ENCODE assay signal across 24 cellular contexts in genomic region chr3:161567962-161568361, GRCh38.
DNase-seq lines count a peak whose midpoint lies in the region; ATAC-seq, FAIRE-seq and TF ChIP-seq lines count a peak whose summit lies in the region.
"Had no signal": no experiment of that assay in that cellular context is flagged by ENCODE, and none has a peak within 500 bp of the region (broad histone marks: within the 10 kb centered on the region; RNA-seq: fewer than 3 reads in every experiment).

No MANE protein-coding gene starts in this region.

- in situ Hi-C loops in GM12878 (cut with MboI) = loop anchor here (25.0 kb wide), 1 partner anchor 1919 kb away; no protein-coding TSS in a partner anchor

- DNase-seq in AG09319 (ENCODE audit: extremely low read depth, low read depth) = peak; percentile 65
- peak; percentile 60 for DNase-seq in HCEC 1CT
- no peak for DNase-seq in GM12878 (ENCODE audit: low read depth, low spot score)
- DNase-seq in iris pigment epithelial cell (ENCODE audit: low read depth) = peak; percentile 26
- DNase-seq in NAMALWA (ENCODE audit: low spot score) = no peak
- DNase-seq in NK-92 treated with Interleukin-12 subunit alpha and Interleukin-12 subunit beta, amount 100 ng/mL, for 24 hours (lab: John Stamatoyannopoulos, UW) = no peak
- no peak for DNase-seq in heart right ventricle
- DNase-seq: activated T-cell treated with anti-CD3 and anti-CD28 coated beads, Interleukin-2, amount 50 U/mL, for 48 hours; C1 segment of cervical spinal cord; effector CD8-positive, alpha-beta T cell; H9; NCI-H1105; NCI-H2081 treated with DMSO at 0.1 percent for 48 hours; stimulated activated CD4-positive, alpha-beta T cell treated with anti-CD3 and anti-CD28 coated beads, Interleukin-12 subunit alpha, Interleukin-12 subunit beta, amount 100 ng/mL, for 4 hours; T-helper 9 cell; upper lobe of left lung had no signal

- ATAC-seq in GM12878 = peak; percentile 88
- ATAC-seq in GM18517 (IDR thresholded peaks at IDR 0.05; ENCODE audit: unreplicated experiment) = no peak
- ATAC-seq in heart right ventricle = no peak
- ATAC-seq: activated CD4-positive, CD25-positive, alpha-beta regulatory T cell treated with anti-CD3 and anti-CD28 coated beads, Interleukin-2, amount 50 U/mL, for 24 hours; esophagus mucosa had no signal

- BruUV-seq in GM12878 (replicated peaks; lab: Mats Ljungman, UMichigan) = no TSS peak

- CTCF ChIA-PET in GM12878 (lab: Yijun Ruan, JAX) = interaction anchor here (0.8 to 2.4 kb wide), 4 partner anchors 10 to 133 kb away, joined by 3 to 8 read pairs (median 5); no protein-coding TSS in a partner anchor

- H2AFZ ChIP-seq in GM12878 (ENCODE audit: control insufficient read depth, low read depth, low read length) = no peak overlapping the region

- H3K27me3 ChIP-seq in GM12878 (replicated peaks in 1 of 2; ENCODE audit: control insufficient read depth in 2 of 2, insufficient read depth in 2 of 2, low read length in 1 of 2) = no peaks in the 10 kb centered on the region
- H3K27me3 ChIP-seq in heart right ventricle = no peaks in the 10 kb centered on the region
- H3K27me3 ChIP-seq: neutrophil, upper lobe of left lung had no signal

- no peak for TF ChIP-seq POLR2A in GM12878 (IDR thresholded peaks at IDR 0.05; ENCODE audit: low read depth, low read length)

- H3K79me2 ChIP-seq in GM12878 (ENCODE audit: control insufficient read depth, insufficient read depth, low read length) = no peaks in the 10 kb centered on the region

- H4K20me1 ChIP-seq in GM12878 (ENCODE audit: control insufficient read depth, insufficient read depth) = no peaks in the 10 kb centered on the region

- POLR2A ChIA-PET in GM12878 (lab: Charles Lee) = no interaction called here

- no peaks in the 10 kb centered on the region for H3K9me3 ChIP-seq in GM12878 (replicated peaks; ENCODE audit: control insufficient read depth, insufficient read depth, low read length)
- no peaks in the 10 kb centered on the region for H3K9me3 ChIP-seq in heart right ventricle
- H3K9me3 ChIP-seq: neutrophil, upper lobe of left lung had no signal

- RAD21 ChIA-PET in GM12878 (lab: Charles Lee; ENCODE audit: unreplicated experiment) = no interaction called here

- TF ChIP-seq CTCF in AG09319 (IDR thresholded peaks at IDR 0.05; ENCODE audit: low read depth, low read length) (no peak; the same call in none of the 2 replicates), GM12878 (IDR thresholded peaks at IDR 0.05 in 2 of 3, conservative IDR thresholded peaks at IDR 0.05 in 1 of 3; ENCODE audit: control insufficient read depth in 2 of 3, extremely low read depth in 1 of 3, insufficient read depth in 1 of 3, low read depth in 3 of 3, low read length in 3 of 3) (no peak), heart right ventricle (IDR thresholded peaks at IDR 0.05) (no peak)

- H3K9ac ChIP-seq in GM12878 (ENCODE audit: control insufficient read depth, insufficient read depth, low read length) = no peak overlapping the region

- SMC1A ChIA-PET in GM12878 (lab: Charles Lee; ENCODE audit: uncharacterized antibody, unreplicated experiment) = interaction anchor here (0.7 to 2.7 kb wide), 5 partner anchors 11 to 134 kb away, joined by 3 to 7 read pairs (median 5); no protein-coding TSS in a partner anchor

- no peak overlapping the region for H3K4me2 ChIP-seq in GM12878 (ENCODE audit: control insufficient read depth, insufficient read depth)

- H3K27ac ChIP-seq in GM12878 (ENCODE audit: control insufficient read depth, insufficient read depth) (no peak overlapping the region), heart right ventricle (no peak overlapping the region)
- H3K27ac ChIP-seq: neutrophil, SK-N-MC, upper lobe of left lung had no signal

- no peak for TF ChIP-seq RAD21 in GM12878 (IDR thresholded peaks at IDR 0.05; ENCODE audit: insufficient read depth, low read depth, low read length)

- H3K4me1 ChIP-seq in GM12878 (ENCODE audit: control insufficient read depth, insufficient read depth, low read length) = no peaks in the 10 kb centered on the region
- no peaks in the 10 kb centered on the region for H3K4me1 ChIP-seq in heart right ventricle
- H3K4me1 ChIP-seq: upper lobe of left lung had no signal

- intact Hi-C loops in GM12878 (cut with micrococcal nuclease; ENCODE audit: unreplicated experiment) = loop anchor here (2.0 kb wide), 1 partner anchor 133 kb away; no protein-coding TSS in a partner anchor
- intact Hi-C loops in heart right ventricle (cut with DNase I) = no loop called here

- no peak overlapping the region for H3K4me3 ChIP-seq in GM12878
- H3K4me3 ChIP-seq in heart right ventricle = no peak overlapping the region
- H3K4me3 ChIP-seq: SK-N-MC, upper lobe of left lung had no signal

- 0% methylated on average over 2 of the region's 2 CpGs for WGBS in GM12878 (ENCODE audit: insufficient coverage, insufficient replicate concordance, low lambda C conversion rate, missing lambda C conversion rate)
- WGBS in heart right ventricle, 2 donors = 47 to 49% methylated on average over 2 of the region's 2 CpGs

- H3K36me3 ChIP-seq in GM12878 (ENCODE audit: control insufficient read depth in 2 of 2, insufficient read depth in 2 of 2, low read length in 1 of 2) (no peaks in the 10 kb centered on the region), heart right ventricle (no peaks in the 10 kb centered on the region)
- H3K36me3 ChIP-seq: neutrophil, upper lobe of left lung had no signal

- FAIRE-seq in GM12878 (lab: Jason Lieb, UNC) = no peak
- FAIRE-seq: G401.6, GM12892, islet of Langerhans had no signal

- no peak for TF ChIP-seq EP300 in GM12878 (IDR thresholded peaks at IDR 0.05; ENCODE audit: borderline replicate concordance in 1 of 2, control insufficient read depth in 1 of 2, low read depth in 2 of 2, low read length in 2 of 2)

TF ChIP-seq in GM12878, 131 proteins besides CTCF, POLR2A, EP300 and RAD21:
- TF ChIP-seq BMI1 (IDR thresholded peaks at IDR 0.05; ENCODE audit: borderline replicate concordance) = no peak
- no peak for TF ChIP-seq KAT2A (conservative IDR thresholded peaks at IDR 0.05; ENCODE audit: control insufficient read depth, low read depth, low read length)
- no peak for TF ChIP-seq KDM1A (IDR thresholded peaks at IDR 0.05; ENCODE audit: borderline replicate concordance)
- TF ChIP-seq TAF1 (IDR thresholded peaks at IDR 0.05; ENCODE audit: borderline replicate concordance, low read depth, low read length) = no peak
- TF ChIP-seq BRCA1 (IDR thresholded peaks at IDR 0.05; ENCODE audit: low read depth, low read length) = no peak
- no peak for TF ChIP-seq ATF7 (IDR thresholded peaks at IDR 0.05; ENCODE audit: low read depth)
- no peak for TF ChIP-seq ZNF274 (IDR thresholded peaks at IDR 0.05; ENCODE audit: insufficient read depth, insufficient read length)
- TF ChIP-seq MTA2 (IDR thresholded peaks at IDR 0.05; ENCODE audit: low read depth) = no peak
- no peak for TF ChIP-seq ASH2L (IDR thresholded peaks at IDR 0.05; ENCODE audit: borderline replicate concordance, low read depth)
- no peak for TF ChIP-seq BCL11A (IDR thresholded peaks at IDR 0.05; ENCODE audit: low read depth, low read length)
- TF ChIP-seq TCF3 (IDR thresholded peaks at IDR 0.05; ENCODE audit: borderline replicate concordance, insufficient read depth, low read depth, low read length) = no peak
- no peak for TF ChIP-seq PAX8 (IDR thresholded peaks at IDR 0.05)
- no peak for TF ChIP-seq TCF12 (IDR thresholded peaks at IDR 0.05; ENCODE audit: low read depth, low read length)
- TF ChIP-seq SIN3A (IDR thresholded peaks at IDR 0.05; ENCODE audit: low read depth, low read length) = no peak
- TF ChIP-seq, protein P1, sequence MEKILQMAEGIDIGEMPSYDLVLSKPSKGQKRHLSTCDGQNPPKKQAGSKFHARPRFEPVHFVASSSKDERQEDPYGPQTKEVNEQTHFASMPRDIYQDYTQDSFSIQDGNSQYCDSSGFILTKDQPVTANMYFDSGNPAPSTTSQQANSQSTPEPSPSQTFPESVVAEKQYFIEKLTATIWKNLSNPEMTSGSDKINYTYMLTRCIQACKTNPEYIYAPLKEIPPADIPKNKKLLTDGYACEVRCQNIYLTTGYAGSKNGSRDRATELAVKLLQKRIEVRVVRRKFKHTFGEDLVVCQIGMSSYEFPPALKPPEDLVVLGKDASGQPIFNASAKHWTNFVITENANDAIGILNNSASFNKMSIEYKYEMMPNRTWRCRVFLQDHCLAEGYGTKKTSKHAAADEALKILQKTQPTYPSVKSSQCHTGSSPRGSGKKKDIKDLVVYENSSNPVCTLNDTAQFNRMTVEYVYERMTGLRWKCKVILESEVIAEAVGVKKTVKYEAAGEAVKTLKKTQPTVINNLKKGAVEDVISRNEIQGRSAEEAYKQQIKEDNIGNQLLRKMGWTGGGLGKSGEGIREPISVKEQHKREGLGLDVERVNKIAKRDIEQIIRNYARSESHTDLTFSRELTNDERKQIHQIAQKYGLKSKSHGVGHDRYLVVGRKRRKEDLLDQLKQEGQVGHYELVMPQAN (conservative IDR thresholded peaks at IDR 0.05) = no peak
- TF ChIP-seq, protein P2, sequence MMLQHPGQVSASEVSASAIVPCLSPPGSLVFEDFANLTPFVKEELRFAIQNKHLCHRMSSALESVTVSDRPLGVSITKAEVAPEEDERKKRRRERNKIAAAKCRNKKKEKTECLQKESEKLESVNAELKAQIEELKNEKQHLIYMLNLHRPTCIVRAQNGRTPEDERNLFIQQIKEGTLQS (IDR thresholded peaks at IDR 0.05; ENCODE audit: borderline replicate concordance, extremely low read depth, low read depth, low read length) = no peak
- no peak for TF ChIP-seq ETV6 (conservative IDR thresholded peaks at IDR 0.05 in 1 of 2, IDR thresholded peaks at IDR 0.05 in 1 of 2; ENCODE audit: borderline replicate concordance in 1 of 2, low read depth in 1 of 2)
- TF ChIP-seq YBX1 (IDR thresholded peaks at IDR 0.05) = no peak

Comparison
In these comparisons a context has a peak if more than half of its experiments do, and no peak if none do; other contexts are left out.
1. DNase-seq: peak in AG09319 (single experiment), HCEC 1CT (single experiment) and iris pigment epithelial cell (single experiment); none in GM12878 (single experiment), NAMALWA (single experiment), NK-92 treated with Interleukin-12 subunit alpha and Interleukin-12 subunit beta, amount 100 ng/mL, for 24 hours (single experiment) and heart right ventricle (0 of 2).